8 cellular contexts compared by ENCODE assay signal in genomic region chr1:154749078-154749760, GRCh38.
DNase-seq lines count a peak whose midpoint lies in the region; TF ChIP-seq lines count a peak whose summit lies in the region.

No MANE protein-coding gene starts in this region.

- H3K4me1 ChIP-seq in MM.1S (ENCODE audit: low read length) = peaks cover 53% of the 10 kb centered on the region
- peaks cover 19 to 42% of the 10 kb centered on the region in 2 donors for H3K4me1 ChIP-seq in neuronal stem cell (ENCODE audit: control insufficient read depth in 2 of 2, insufficient read depth in 1 of 2, low read depth in 1 of 2, low read length in 2 of 2)

- H3F3A ChIP-seq in MM.1S (ENCODE audit: insufficient read depth, low read length) = peaks cover 33% of the 10 kb centered on the region

- no peak overlapping the region for H2BK5ac ChIP-seq in neuronal stem cell (ENCODE audit: low read length)

- no peak overlapping the region for H3K9ac ChIP-seq in MM.1S (ENCODE audit: low read length)
- peak overlapping the region; percentile 21 for H3K9ac ChIP-seq in neuronal stem cell (ENCODE audit: low read depth, low read length, poor library complexity)

- no CpG with 5 or more reads among the region's 8 CpGs for WGBS in neuronal stem cell (ENCODE audit: extremely low coverage in 2 of 2, insufficient read length in 2 of 2, insufficient replicate concordance in 1 of 2), 2 donors

- no peaks in the 10 kb centered on the region for H3K9me3 ChIP-seq in MM.1S (replicated peaks; ENCODE audit: insufficient read depth, low read length)
- no peaks in the 10 kb centered on the region for H3K9me3 ChIP-seq in neuronal stem cell (replicated peaks in 1 of 2; ENCODE audit: control insufficient read depth in 2 of 2, insufficient read depth in 1 of 2, low read depth in 1 of 2, low read length in 2 of 2)

- H3K4me3 ChIP-seq in MM.1S (ENCODE audit: low read length) = no peak overlapping the region
- no peak overlapping the region for H3K4me3 ChIP-seq in astrocyte of the cerebellum (ENCODE audit: low read depth, low read length)
- no peak overlapping the region for H3K4me3 ChIP-seq in neuronal stem cell (ENCODE audit: low read length in 2 of 2)

- no peak overlapping the region for H3K4ac ChIP-seq in neuronal stem cell (ENCODE audit: low read length)

- DNase-seq in NCI-H1436 (lab: John Stamatoyannopoulos, UW) (peak; percentile 42), NCI-H1436 treated with DMSO at 0.1 percent for 48 hours (lab: John Stamatoyannopoulos, UW) (no peak), MM.1S (peak; percentile 45), astrocyte of the cerebellum (ENCODE audit: low read depth) (no peak), neuronal stem cell (ENCODE audit: low spot score) (no peak), middle frontal gyrus (ENCODE audit: extremely low spot score, low spot score) (no peak), NCI-H187 treated with DMSO at 0.1 percent for 48 hours (lab: John Stamatoyannopoulos, UW) (no peak), ecto neural progenitor cell (ENCODE audit: low spot score) (no peak)

- no peak overlapping the region for H2AK5ac ChIP-seq in neuronal stem cell (ENCODE audit: low read depth, low read length)

- H3K27me3 ChIP-seq in MM.1S (replicated peaks; ENCODE audit: insufficient read depth, low read length) (0 out of 2 replicates have a peak, but pooled peaks cover 5% of the 10 kb centered on the region), neuronal stem cell (ENCODE audit: control insufficient read depth in 3 of 3, insufficient read depth in 3 of 3, low read depth in 1 of 3, low read length in 3 of 3) (peaks cover 0 to 8% (median 0%) of the 10 kb centered on the region in 3 experiments)

- no peak overlapping the region for H4K91ac ChIP-seq in neuronal stem cell (ENCODE audit: low read depth, low read length, poor library complexity)

- no peaks in the 10 kb centered on the region for H4K20me1 ChIP-seq in MM.1S (ENCODE audit: insufficient read depth, low read length)

- H3K4me2 ChIP-seq in MM.1S (ENCODE audit: low read depth, low read length) = no peak overlapping the region; the same call in 1 of the 2 replicates
- no peak overlapping the region for H3K4me2 ChIP-seq in neuronal stem cell (ENCODE audit: insufficient read depth, low read length, poor library complexity, severe bottlenecking)

- H3K79me2 ChIP-seq in MM.1S (ENCODE audit: low read length) = 0 out of 2 replicates have a peak, but pooled peaks cover 8% of the 10 kb centered on the region

- no peak overlapping the region for H3K14ac ChIP-seq in neuronal stem cell (ENCODE audit: low read length)

- H2AFZ ChIP-seq in MM.1S (ENCODE audit: low read length) (no peak overlapping the region), neuronal stem cell (ENCODE audit: low read length) (no peak overlapping the region)

- no peak overlapping the region for H4K8ac ChIP-seq in neuronal stem cell (ENCODE audit: low read depth, low read length)

- H3K9me2 ChIP-seq in MM.1S (replicated peaks; ENCODE audit: insufficient read depth, low read length) = no peaks in the 10 kb centered on the region

- in situ Hi-C loops in astrocyte of the cerebellum (cut with HindIII; ENCODE audit: low sequenced_read_pairs) = loop anchor here (5.0 kb wide), 1 partner anchor 103 kb away; no protein-coding TSS in a partner anchor

- no peak overlapping the region for H3K27ac ChIP-seq in MM.1S (ENCODE audit: low read length)
- no peak overlapping the region for H3K27ac ChIP-seq in neuronal stem cell (replicated peaks; ENCODE audit: low read length)

- H2BK12ac ChIP-seq in neuronal stem cell (ENCODE audit: low read length) = no peak overlapping the region

- H2BK15ac ChIP-seq in neuronal stem cell (ENCODE audit: low read length) = no peak overlapping the region

- H3K79me1 ChIP-seq in neuronal stem cell (ENCODE audit: low read depth, low read length) = no peaks in the 10 kb centered on the region

- no peaks in the 10 kb centered on the region for H3K36me3 ChIP-seq in MM.1S (replicated peaks; ENCODE audit: insufficient read depth, low read length)
- H3K36me3 ChIP-seq in neuronal stem cell (replicated peaks in 1 of 2; ENCODE audit: control insufficient read depth in 2 of 2, insufficient read depth in 2 of 2, low read length in 2 of 2) = no peaks in the 10 kb centered on the region

- no peak overlapping the region for H3K23ac ChIP-seq in neuronal stem cell (ENCODE audit: low read depth, low read length, poor library complexity)

- TF ChIP-seq CTCF in MM.1S (IDR thresholded peaks at IDR 0.05; ENCODE audit: low read length) (peak; percentile 65), astrocyte of the cerebellum (IDR thresholded peaks at IDR 0.05; ENCODE audit: low read depth, low read length, missing control alignments) (peak; percentile 34)

- H2BK120ac ChIP-seq in neuronal stem cell (ENCODE audit: low read depth, low read length) = no peak overlapping the region

- peak overlapping the region; percentile 42 for H3K18ac ChIP-seq in neuronal stem cell (ENCODE audit: low read length)

Comparison
In these comparisons a context has a peak if more than half of its experiments do, and no peak if none do; other contexts are left out.
1. DNase-seq: peak in NCI-H1436 (single experiment) and MM.1S (single experiment); none in NCI-H1436 treated with DMSO at 0.1 percent for 48 hours (single experiment), astrocyte of the cerebellum (single experiment), neuronal stem cell (single experiment), middle frontal gyrus (single experiment), NCI-H187 treated with DMSO at 0.1 percent for 48 hours (single experiment) and ecto neural progenitor cell (single experiment).